ENCODE assay signal across 2 cellular contexts in genomic region chr16:69179255-69180010, GRCh38.
TF ChIP-seq lines count a peak whose summit lies in the region.

No MANE protein-coding gene starts in this region.

TF ChIP-seq in HEK293, 187 proteins besides CTCF, POLR2A, EP300 and RAD21 (continued from another document and continues in another):
- TF ChIP-seq REST (tag by site-specific recombination; IDR thresholded peaks at IDR 0.05) (no peak), ZFP3 (tag by site-specific recombination; IDR thresholded peaks at IDR 0.05; ENCODE audit: low read depth) (no peak), ZNF23 (tag by site-specific recombination; IDR thresholded peaks at IDR 0.05; ENCODE audit: borderline replicate concordance) (no peak), ZNF544 (tag by site-specific recombination; IDR thresholded peaks at IDR 0.05) (no peak), ZNF202 (tag by site-specific recombination; IDR thresholded peaks at IDR 0.05; ENCODE audit: borderline replicate concordance) (no peak), ZNF658 (tag by site-specific recombination; IDR thresholded peaks at IDR 0.05) (no peak), ZNF701 (tag by site-specific recombination; IDR thresholded peaks at IDR 0.05) (no peak), ZNF626 (tag by site-specific recombination; IDR thresholded peaks at IDR 0.05) (no peak), ZNF704 (tag by site-specific recombination; IDR thresholded peaks at IDR 0.05) (no peak), ZNF174 (tag by site-specific recombination; IDR thresholded peaks at IDR 0.05) (no peak), ZNF791 (tag by site-specific recombination; IDR thresholded peaks at IDR 0.05) (no peak), ZNF518A (tag by site-specific recombination; conservative IDR thresholded peaks at IDR 0.05; ENCODE audit: low read depth) (no peak), ZNF37A (tag by site-specific recombination; IDR thresholded peaks at IDR 0.05) (no peak), BCL11A (tag by site-specific recombination; IDR thresholded peaks at IDR 0.05; ENCODE audit: low read depth) (no peak), ZFP37 (tag by site-specific recombination; IDR thresholded peaks at IDR 0.05) (no peak), INSM2 (tag by site-specific recombination; IDR thresholded peaks at IDR 0.05) (no peak)

TF ChIP-seq in SK-N-SH treated with all-trans-retinoic acid at 6 μM for 48 hours, 23 proteins besides CTCF, POLR2A, EP300 and RAD21 (continued from another document):
- TF ChIP-seq TSHZ2 (CRISPR knock-in tag; IDR thresholded peaks at IDR 0.05), result no peak
